ENCODE assay signal across 22 cellular contexts in the genomic region with DNA sequence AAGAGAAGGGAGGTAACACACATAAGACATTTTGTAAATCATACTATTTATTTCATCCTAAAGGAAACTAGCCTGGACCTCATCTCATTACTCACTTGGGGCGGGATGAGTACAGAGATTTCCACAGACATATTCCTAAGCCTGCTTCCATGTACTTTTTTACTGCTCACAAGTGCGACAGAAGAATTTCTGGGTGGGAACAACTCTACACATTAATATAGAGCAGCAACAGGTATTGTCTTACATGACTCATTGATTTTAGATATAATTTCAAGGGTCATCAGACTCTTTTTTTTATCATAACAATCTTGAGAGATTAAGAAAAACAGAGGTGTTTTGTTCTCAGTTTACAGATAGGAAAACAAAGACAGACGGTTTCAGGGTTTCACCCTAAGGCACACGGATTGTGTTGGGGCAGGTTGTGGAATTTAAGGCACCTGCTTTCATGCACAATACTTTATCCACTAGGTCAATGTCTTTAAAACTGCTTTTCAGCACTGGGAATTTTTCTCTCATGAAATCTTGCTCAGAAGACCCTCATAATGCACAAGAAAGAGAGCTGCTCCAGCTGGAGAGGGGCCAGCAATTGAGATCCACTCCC.
DNase-seq lines count a peak whose midpoint lies in the region; ATAC-seq, FAIRE-seq and TF ChIP-seq lines count a peak whose summit lies in the region.
"Had no signal": no experiment of that assay in that cellular context is flagged by ENCODE, and none has a peak within 500 bp of the region (broad histone marks: within the 10 kb centered on the region; RNA-seq: fewer than 3 reads in every experiment).

No MANE protein-coding gene starts in this region.

- no peaks in the 10 kb centered on the region; a peak in 1 of 5 replicates for H3K9me3 Mint-ChIP-seq in H9
- no peaks in the 10 kb centered on the region for H3K9me3 Mint-ChIP-seq in activated T-cell treated with anti-CD3 and anti-CD28 coated beads, Interleukin-2, amount 50 U/mL, for 4 hours
- H3K9me3 Mint-ChIP-seq: CD4-positive, CD25-positive, alpha-beta regulatory T cell had no signal

- TF ChIP-seq POLR2A in K562 (conservative IDR thresholded peaks at IDR 0.05) = no peak

- no peak overlapping the region for H3K9ac ChIP-seq in H9 (ENCODE audit: extremely low read depth, insufficient read length, low read length)
- H3K9ac ChIP-seq in K562 (ENCODE audit: insufficient read depth in 1 of 2, low read depth in 2 of 2, low read length in 2 of 2) = no peak overlapping the region
- H3K9ac ChIP-seq in keratinocyte (ENCODE audit: control insufficient read depth, extremely low read depth, insufficient read depth, low read length) = peak overlapping the region; percentile 9

- no peak overlapping the region for H2AK5ac ChIP-seq in H9 (ENCODE audit: insufficient read length, low read length)

- intact Hi-C loops in K562 (cut with micrococcal nuclease) = no loop called here

- no peak overlapping the region for H3K4me3 Mint-ChIP-seq in H9
- no peak overlapping the region for H3K4me3 Mint-ChIP-seq in activated T-cell treated with anti-CD3 and anti-CD28 coated beads, Interleukin-2, amount 50 U/mL, for 4 hours
- H3K4me3 Mint-ChIP-seq: CD4-positive, CD25-positive, alpha-beta regulatory T cell; T-helper 17 cell had no signal

- H3K4me1 ChIP-seq in H9 (ENCODE audit: insufficient read depth, low read length) = no peaks in the 10 kb centered on the region
- peaks cover 0 to 7% of the 10 kb centered on the region in 2 experiments; a peak in 2 of 5 replicates for H3K4me1 ChIP-seq in K562 (replicated peaks in 1 of 2; ENCODE audit: control insufficient read depth in 2 of 2, insufficient read depth in 2 of 2, low read length in 2 of 2)
- peaks cover 6% of the 10 kb centered on the region for H3K4me1 ChIP-seq in keratinocyte (ENCODE audit: control insufficient read depth, extremely low read depth, insufficient read depth, low read length)

- no peak overlapping the region for H4K8ac ChIP-seq in H9 (replicated peaks; ENCODE audit: insufficient read length, low read depth, low read length)

- H3K4me3 ChIP-seq in K562 = no peak overlapping the region
- H3K4me3 ChIP-seq in keratinocyte (ENCODE audit: control insufficient read depth in 2 of 3, extremely low read depth in 1 of 3, insufficient read depth in 2 of 3, low read depth in 1 of 3, low read length in 3 of 3) = peak overlapping the region in 1 of 3 experiments; percentile 22
- no peak overlapping the region for H3K4me3 ChIP-seq in MG63

- no peak overlapping the region for H4K5ac ChIP-seq in H9 (ENCODE audit: insufficient read length, low read depth, low read length)

- H2BK12ac ChIP-seq in H9 (ENCODE audit: insufficient read length, low read depth, low read length) = no peak overlapping the region

- no peak overlapping the region for H3K4me2 ChIP-seq in H9 (ENCODE audit: insufficient read depth, insufficient read length, low read length)
- no peak overlapping the region for H3K4me2 ChIP-seq in K562 (ENCODE audit: insufficient read depth, low read length)
- H3K4me2 ChIP-seq in keratinocyte (ENCODE audit: control insufficient read depth, extremely low read depth, insufficient read depth, low read depth, low read length) = peak overlapping the region; percentile 60

- no peak for TF ChIP-seq RAD21 in K562 (CRISPR knock-in tag; conservative IDR thresholded peaks at IDR 0.05 in 1 of 2, IDR thresholded peaks at IDR 0.05 in 1 of 2)

- no peaks in the 10 kb centered on the region; a peak in 1 of 4 replicates for H3K4me1 Mint-ChIP-seq in H9
- no peaks in the 10 kb centered on the region for H3K4me1 Mint-ChIP-seq in activated T-cell treated with anti-CD3 and anti-CD28 coated beads, Interleukin-2, amount 50 U/mL, for 4 hours (ENCODE audit: low read depth)
- H3K4me1 Mint-ChIP-seq: CD4-positive, CD25-positive, alpha-beta regulatory T cell; T-helper 17 cell had no signal

- no peak overlapping the region for H4K91ac ChIP-seq in H9 (ENCODE audit: insufficient read length, low read depth, low read length)

- H3K79me2 ChIP-seq in H9 (ENCODE audit: insufficient read depth, low read length) = no peaks in the 10 kb centered on the region
- no peaks in the 10 kb centered on the region for H3K79me2 ChIP-seq in K562 (ENCODE audit: control insufficient read depth, insufficient read depth, low read length)
- H3K79me2 ChIP-seq in keratinocyte (ENCODE audit: control insufficient read depth, insufficient read depth, low read length) = no peaks in the 10 kb centered on the region

- 0 out of 7 replicates have a peak overlapping the region, but pooled peaks of 2 of the 3 experiments have one; percentile 26 to 31 for H3K27ac Mint-ChIP-seq in H9
- H3K27ac Mint-ChIP-seq: CD4-positive, CD25-positive, alpha-beta regulatory T cell; T-helper 17 cell had no signal

- H3K9me3 ChIP-seq in H9 (ENCODE audit: control insufficient read depth, low read depth, low read length) = no peaks in the 10 kb centered on the region
- H3K9me3 ChIP-seq in K562 (replicated peaks; ENCODE audit: control insufficient read depth, insufficient read depth, low read depth, low read length) = no peaks in the 10 kb centered on the region; the same call in 1 of the 2 replicates
- no peaks in the 10 kb centered on the region for H3K9me3 ChIP-seq in keratinocyte (ENCODE audit: control insufficient read depth, low read depth, low read length)
- H3K9me3 ChIP-seq in MG63 = no peaks in the 10 kb centered on the region

- FAIRE-seq in K562 (lab: Jason Lieb, UNC) = no peak
- peak; percentile 93 for FAIRE-seq in keratinocyte (lab: Jason Lieb, UNC)
- FAIRE-seq: HepG2 had no signal

- no peak overlapping the region for H3K18ac ChIP-seq in H9 (ENCODE audit: insufficient read length, low read depth, low read length)

- POLR2A ChIA-PET in K562 (lab: Yijun Ruan, JAX) = no interaction called here

- H3K23ac ChIP-seq in H9 (ENCODE audit: insufficient read length, low read depth, low read length) = no peak overlapping the region

- H3K27ac ChIP-seq in H9 (ENCODE audit: insufficient read length, low read depth, low read length) (no peak overlapping the region), K562 (ENCODE audit: extremely low read depth, low read depth, low read length) (no peak overlapping the region), keratinocyte (ENCODE audit: control insufficient read depth, insufficient read depth, low read length) (peak overlapping the region; percentile 17)

- no peak overlapping the region for H3K56ac ChIP-seq in H9 (ENCODE audit: insufficient read length, low read depth, low read length)

- no peak overlapping the region for H2BK120ac ChIP-seq in H9 (ENCODE audit: low read depth, low read length, poor library complexity, severe bottlenecking)

- CTCF ChIA-PET in K562 (lab: Yijun Ruan, JAX; ENCODE audit: low intra/inter-chr PET ratio) = no interaction called here

- H2BK5ac ChIP-seq in H9 (ENCODE audit: insufficient read length, low read length) = no peak overlapping the region

- dilution Hi-C loops in keratinocyte (cut with MboI; ENCODE audit: extremely low pct_ligation_motif_present, low sequenced_read_pairs) = no loop called here

- H3K27me3 Mint-ChIP-seq in H9 (ENCODE audit: low read depth) = no peaks in the 10 kb centered on the region
- no peaks in the 10 kb centered on the region for H3K27me3 Mint-ChIP-seq in activated T-cell treated with anti-CD3 and anti-CD28 coated beads, Interleukin-2, amount 50 U/mL, for 4 hours (ENCODE audit: low read depth)
- H3K27me3 Mint-ChIP-seq: CD4-positive, CD25-positive, alpha-beta regulatory T cell; T-helper 17 cell had no signal

- H4K20me1 ChIP-seq in H9 (ENCODE audit: control insufficient read depth, insufficient read depth, insufficient read length) (no peaks in the 10 kb centered on the region), K562 (replicated peaks; ENCODE audit: control insufficient read depth, insufficient read depth, low read length) (no peaks in the 10 kb centered on the region), keratinocyte (ENCODE audit: control insufficient read depth, extremely low read depth, insufficient read depth, low read length) (no peaks in the 10 kb centered on the region)

- H2BK20ac ChIP-seq in H9 (ENCODE audit: low read depth, low read length, poor library complexity, severe bottlenecking) = no peak overlapping the region

- WGBS in H9 (ENCODE audit: extremely low coverage, insufficient read length, low lambda C conversion rate) = no CpG with 5 or more reads among the region's 4 CpGs
- 42% methylated on average over 4 of the region's 4 CpGs for WGBS in K562 (ENCODE audit: insufficient coverage, low coverage, missing lambda C conversion rate)

- H3K14ac ChIP-seq in H9 (ENCODE audit: insufficient read depth, low read length) = no peak overlapping the region

- no TSS peak for BruUV-seq in K562 (replicated peaks; lab: Mats Ljungman, UMichigan)

- H3K9me1 ChIP-seq in K562 (ENCODE audit: control insufficient read depth, insufficient read depth, low read length) = no peaks in the 10 kb centered on the region
- no peaks in the 10 kb centered on the region for H3K9me1 ChIP-seq in keratinocyte (ENCODE audit: control insufficient read depth, extremely low read depth, insufficient read depth, low read length)

- H3K79me1 ChIP-seq in H9 (ENCODE audit: insufficient read depth, low read depth, low read length, poor library complexity, severe bottlenecking) = no peaks in the 10 kb centered on the region

- in situ Hi-C loops in K562 (cut with MboI) = no loop called here

- no peak for TF ChIP-seq EP300 in K562 (IDR thresholded peaks at IDR 0.05; ENCODE audit: low read length)

- H3K36me3 ChIP-seq in K562 (ENCODE audit: control insufficient read depth, insufficient read depth, low read length) = no peaks in the 10 kb centered on the region
- H3K36me3 ChIP-seq in keratinocyte (ENCODE audit: control insufficient read depth in 2 of 2, extremely low read depth in 1 of 2, insufficient read depth in 2 of 2, low read length in 2 of 2) = no peaks in the 10 kb centered on the region
- no peaks in the 10 kb centered on the region for H3K36me3 ChIP-seq in MG63

- H2BK15ac ChIP-seq in H9 (ENCODE audit: low read depth, low read length) = no peak overlapping the region

- H3K4ac ChIP-seq in H9 (ENCODE audit: low read depth, low read length) = no peak overlapping the region

- ATAC-seq in K562 (no peak), HG02981 (IDR thresholded peaks at IDR 0.05; ENCODE audit: unreplicated experiment) (no peak)
- ATAC-seq in activated T-cell treated with anti-CD3 and anti-CD28 coated beads, Interleukin-2, amount 50 U/mL, for 4 hours = no peak
- ATAC-seq: HepG2, T-helper 17 cell had no signal

- no peaks in the 10 kb centered on the region for H3K23me2 ChIP-seq in H9 (ENCODE audit: insufficient read length, low read depth, low read length, poor library complexity, severe bottlenecking)

- no peaks in the 10 kb centered on the region for H3K36me3 Mint-ChIP-seq in H9 (ENCODE audit: insufficient read depth in 1 of 3, low read depth in 3 of 3)
- no peaks in the 10 kb centered on the region for H3K36me3 Mint-ChIP-seq in activated T-cell treated with anti-CD3 and anti-CD28 coated beads, Interleukin-2, amount 50 U/mL, for 4 hours (ENCODE audit: insufficient read depth)
- H3K36me3 Mint-ChIP-seq: CD4-positive, CD25-positive, alpha-beta regulatory T cell had no signal

- DNase-seq in H9 = no peak
- DNase-seq in HT-29 (ENCODE audit: low spot score) = peak; percentile 61
- DNase-seq in K562 (ENCODE audit: extremely low read depth in 1 of 4, low spot score in 3 of 4) = no peak
- DNase-seq in keratinocyte (ENCODE audit: low read depth, low spot score) = peak; percentile 30
- DNase-seq in NCI-H1092 (lab: John Stamatoyannopoulos, UW) = no peak
- no peak for DNase-seq in activated T-cell treated with anti-CD3 and anti-CD28 coated beads, Interleukin-2, amount 50 U/mL, for 4 hours
- DNase-seq in MG63 = no peak
- DNase-seq: CD4-positive, CD25-positive, alpha-beta regulatory T cell; DMS 273 treated with DMSO at 0.1 percent for 48 hours; DMS79 treated with DMSO at 0.1 percent for 48 hours; H7; KG1; NCI-H1694; NCI-H2081 treated with DMSO at 0.1 percent for 48 hours; NCI-H2227 treated with DMSO at 0.1 percent for 48 hours; NCI-H524; NCI-H82; Right ventricle myocardium superior; SW 1271; T-helper 17 cell had no signal

- H2AFZ ChIP-seq in H9 (ENCODE audit: low read length) = no peak overlapping the region
- H2AFZ ChIP-seq in K562 (ENCODE audit: low read depth, low read length) = 0 out of 2 replicates have a peak overlapping the region, but pooled peaks have one; percentile 24
- peak overlapping the region; percentile 4 for H2AFZ ChIP-seq in keratinocyte (ENCODE audit: control insufficient read depth, low read length)

- no peak overlapping the region for H3T11ph ChIP-seq in H9 (ENCODE audit: low read length)

- H3K27me3 ChIP-seq in H9 (ENCODE audit: insufficient read depth, low read length) = no peaks in the 10 kb centered on the region
- no peaks in the 10 kb centered on the region for H3K27me3 ChIP-seq in K562 (ENCODE audit: control insufficient read depth in 2 of 2, insufficient read depth in 2 of 2, low read length in 2 of 2)
- no peaks in the 10 kb centered on the region for H3K27me3 ChIP-seq in keratinocyte (ENCODE audit: control insufficient read depth, extremely low read depth, insufficient read depth, low read length)
- no peaks in the 10 kb centered on the region for H3K27me3 ChIP-seq in MG63

- no peak for TF ChIP-seq CTCF in H9 (conservative IDR thresholded peaks at IDR 0.05)
- TF ChIP-seq CTCF in K562 (IDR thresholded peaks at IDR 0.05 in 2 of 3, conservative IDR thresholded peaks at IDR 0.05 in 1 of 3; ENCODE audit: insufficient read depth in 2 of 3, low read depth in 1 of 3, low read length in 3 of 3) = no peak
- no peak for TF ChIP-seq CTCF in keratinocyte (optimal IDR thresholded peaks at IDR 0.05 in 1 of 3, IDR thresholded peaks at IDR 0.05 in 1 of 3, conservative IDR thresholded peaks at IDR 0.05 in 1 of 3; ENCODE audit: extremely low read depth in 1 of 3, insufficient read depth in 2 of 3, low read length in 3 of 3)

Comparison
In these comparisons a context has a peak if more than half of its experiments do, and no peak if none do; other contexts are left out.
1. DNase-seq: peak in HT-29 (single experiment) and keratinocyte (single experiment); none in H9 (single experiment), K562 (0 of 4), NCI-H1092 (single experiment), activated T-cell treated with anti-CD3 and anti-CD28 coated beads, Interleukin-2, amount 50 U/mL, for 4 hours (single experiment) and MG63 (single experiment).